ENCODE assay signal across 8 cellular contexts in the genomic region with DNA sequence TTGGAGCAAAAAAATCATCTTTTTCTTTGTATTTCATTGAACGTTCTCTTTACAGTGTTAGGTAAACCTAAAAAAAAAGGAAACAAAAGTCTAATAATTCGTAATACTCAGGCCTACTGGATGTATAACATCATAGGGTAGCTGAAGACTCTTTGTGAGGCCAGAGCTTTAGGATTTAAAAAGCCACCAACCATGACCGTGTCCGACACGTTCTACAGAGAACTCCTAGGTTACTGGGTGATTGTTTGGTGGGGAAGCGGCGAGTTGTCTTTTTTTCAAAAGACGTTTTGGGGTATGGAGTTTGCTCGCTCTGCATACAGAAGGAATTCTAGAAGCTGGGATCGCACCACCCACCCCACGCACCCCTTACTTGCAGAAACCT. TPM values are rescaled to one million over a fixed set of nuclear protein-coding genes. Genes with fewer than 3 reads are reported as not detected.
DNase-seq lines count a peak whose midpoint lies in the region.

No MANE protein-coding gene starts in this region.

- H3K36me3 ChIP-seq in Karpas-422 (ENCODE audit: insufficient read depth, low read length) (peaks cover 26% of the 10 kb centered on the region; the same call in 1 of the 2 replicates), stomach smooth muscle (ENCODE audit: control insufficient read depth in 2 of 2, insufficient read depth in 2 of 2, low read length in 2 of 2) (no peaks in the 10 kb centered on the region)

- H3K9ac ChIP-seq in Karpas-422 (ENCODE audit: low read length) (peak overlapping the region; percentile 100), stomach smooth muscle (ENCODE audit: low read length in 2 of 2) (peak overlapping the region; percentile 75 to 93)

- H3K4me2 ChIP-seq in Karpas-422 (ENCODE audit: low read depth, low read length, poor library complexity, severe bottlenecking), result peak overlapping the region; percentile 86

- H3K27me3 ChIP-seq in Karpas-422 (ENCODE audit: low read length) (no peaks in the 10 kb centered on the region), stomach smooth muscle (ENCODE audit: control insufficient read depth in 1 of 2, insufficient read depth in 2 of 2, low read length in 2 of 2) (no peaks in the 10 kb centered on the region)

- H3K4me1 ChIP-seq in Karpas-422 (ENCODE audit: low read length) (peaks cover 33% of the 10 kb centered on the region), stomach smooth muscle (ENCODE audit: control insufficient read depth, insufficient read depth, low read length) (peaks cover 7% of the 10 kb centered on the region)

- H3K27ac ChIP-seq in Karpas-422 (ENCODE audit: low read length) (peak overlapping the region; percentile 90), angular gyrus (ENCODE audit: low read depth, low read length) (peak overlapping the region; percentile 100), stomach smooth muscle (ENCODE audit: low read length) (peak overlapping the region; percentile 98)

- H3K4me3 ChIP-seq in Karpas-422 (ENCODE audit: low read length), result peak overlapping the region; percentile 81
- H3K4me3 ChIP-seq in stomach smooth muscle (ENCODE audit: low read length in 2 of 2), result peak overlapping the region; percentile 77 to 87

- no peaks in the 10 kb centered on the region for H3K9me2 ChIP-seq in Karpas-422 (replicated peaks; ENCODE audit: insufficient read depth, low read length)

- no peaks in the 10 kb centered on the region for H3K9me3 ChIP-seq in Karpas-422 (ENCODE audit: low read length)
- no peaks in the 10 kb centered on the region for H3K9me3 ChIP-seq in stomach smooth muscle (ENCODE audit: control insufficient read depth in 2 of 2, low read length in 2 of 2)

- DNase-seq in DMS 273 treated with DMSO at 0.1 percent for 48 hours (lab: John Stamatoyannopoulos, UW) (peak; percentile 56), Karpas-422 (no peak), iris pigment epithelial cell (ENCODE audit: low read depth) (peak; percentile 26), activated gamma-delta T cell treated with Interleukin-2 at 50 U/mL for 16 hours (no peak)
- no peak for DNase-seq in stimulated activated naive CD4-positive, alpha-beta T cell (lab: John Stamatoyannopoulos, UW)
- no peak for DNase-seq in central memory CD4-positive, alpha-beta T cell

- H3K79me2 ChIP-seq in Karpas-422 (ENCODE audit: low read length), result peaks cover 38% of the 10 kb centered on the region

- peaks cover 14% of the 10 kb centered on the region for H4K20me1 ChIP-seq in Karpas-422 (ENCODE audit: insufficient read depth, low read depth, low read length)

- peak overlapping the region; percentile 40 for H2AFZ ChIP-seq in Karpas-422 (ENCODE audit: low read length)

RNA-seq across cellular contexts. Expression of gene CAPRIN1, which starts 0.6 kb away (rescaled TPM):
- total RNA-seq in Karpas-422 (2014; rRNA removed; shearing (Covaris generic); ENCODE audit: low replicate concordance), result 195 and 234 TPM in 2 replicates

RNA-seq across cellular contexts. Expression of gene NAT10, which starts 54.5 kb away (rescaled TPM):
- total RNA-seq in Karpas-422 (2014; rRNA removed; shearing (Covaris generic); ENCODE audit: low replicate concordance), result 45.0 and 61.0 TPM in 2 replicates

Comparison
In these comparisons a context has a peak if more than half of its experiments do, and no peak if none do; other contexts are left out.
1. DNase-seq: peak in DMS 273 treated with DMSO at 0.1 percent for 48 hours (single experiment) and iris pigment epithelial cell (single experiment); none in Karpas-422 (single experiment), stimulated activated naive CD4-positive, alpha-beta T cell (0 of 6), activated gamma-delta T cell treated with Interleukin-2 at 50 U/mL for 16 hours (single experiment) and central memory CD4-positive, alpha-beta T cell (single experiment).
2. Peak in every context shown above with its lines, with median percentiles within 50 percentile points of each other: H3K27ac ChIP-seq.